ENCODE assay signal across 8 cellular contexts in genomic region chr18:46097853-46098615, GRCh38. TPM values are rescaled to one million over a fixed set of nuclear protein-coding genes. Genes with fewer than 3 reads are reported as not detected.
A peak's percentile ranks its signal among the peaks of the same experiment; 100 is the strongest.
DNase-seq lines count a peak whose midpoint lies in the region; ATAC-seq and TF ChIP-seq lines count a peak whose summit lies in the region.

ATP5F1A (minus strand) TSS chr18:46098296; CDS start chr18:46098231, 65 bp downstream.

- peak within 1 kb of the TSS; percentile 90 for H3K27ac Mint-ChIP-seq in endothelial cell (ENCODE audit: unreplicated experiment)

- peak within 1 kb of the TSS; percentile 95 for H3K27ac ChIP-seq in HL-60 (replicated peaks)

- H3K4me3 Mint-ChIP-seq in endothelial cell (ENCODE audit: unreplicated experiment), result peak within 1 kb of the TSS; percentile 99

- no peaks in the 10 kb centered on the region for H3K27me3 ChIP-seq in HL-60 (ENCODE audit: insufficient read depth, poor library complexity, severe bottlenecking)

- peak; percentile 79 for ATAC-seq in GM19455 (IDR thresholded peaks at IDR 0.05; ENCODE audit: unreplicated experiment)

- DNase-seq in COLO668 (lab: John Stamatoyannopoulos, UW; ENCODE audit: unreplicated experiment) (peak; percentile 88), HL-60 (ENCODE audit: low read depth in 1 of 2, low spot score in 1 of 2) (peak; percentile 88 to 93), NOMO-1 treated with DMSO at 0.1 percent for 48 hours (lab: John Stamatoyannopoulos, UW; ENCODE audit: unreplicated experiment) (peak; percentile 90), endothelial cell (ENCODE audit: low spot score) (peak; percentile 76), middle frontal gyrus (ENCODE audit: extremely low spot score, low spot score) (peak; percentile 72)
- peak; percentile 69 for DNase-seq in activated CD8-positive, alpha-beta memory T cell treated with anti-CD3 and anti-CD28 coated beads, Interleukin-2, amount 50 U/mL, for 1 hour (ENCODE audit: extremely low read depth)
- peak; percentile 65 to 78 for DNase-seq in stimulated activated CD8-positive, alpha-beta memory T cell treated with anti-CD3 and anti-CD28 coated beads, Interleukin-2, amount 100 ng/mL, for 48 hours (ENCODE audit: low read depth in 2 of 2)

- peaks cover 3% of the 10 kb centered on the region for H3K36me3 Mint-ChIP-seq in endothelial cell (ENCODE audit: low read depth, unreplicated experiment)

- H3K4me1 Mint-ChIP-seq in endothelial cell (ENCODE audit: unreplicated experiment), result peaks cover 18% of the 10 kb centered on the region

- TF ChIP-seq CTCF in HL-60 (IDR thresholded peaks at IDR 0.05; ENCODE audit: insufficient read depth, low read length) (no peak), endothelial cell (IDR thresholded peaks at IDR 0.05; ENCODE audit: unreplicated experiment) (no peak)

- H3K27me3 Mint-ChIP-seq in endothelial cell (ENCODE audit: unreplicated experiment), result peaks cover 1% of the 10 kb centered on the region

- H3K9me3 Mint-ChIP-seq in endothelial cell (ENCODE audit: unreplicated experiment), result no peaks in the 10 kb centered on the region

- peak within 1 kb of the TSS; percentile 83 for H3K4me3 ChIP-seq in HL-60 (replicated peaks; ENCODE audit: insufficient read depth, low read length)

RNA-seq across cellular contexts. Expression of gene ATP5F1A, which starts in this region (rescaled TPM):
- 457 TPM for total RNA-seq in endothelial cell (ENCODE audit: unreplicated experiment)

Comparison
In these comparisons a context has a peak if more than half of its experiments do, and no peak if none do; other contexts are left out.
1. Peak in every context shown above with its lines: DNase-seq, ATAC-seq, H3K4me3 ChIP-seq and H3K27ac ChIP-seq.